In the genomic region with DNA sequence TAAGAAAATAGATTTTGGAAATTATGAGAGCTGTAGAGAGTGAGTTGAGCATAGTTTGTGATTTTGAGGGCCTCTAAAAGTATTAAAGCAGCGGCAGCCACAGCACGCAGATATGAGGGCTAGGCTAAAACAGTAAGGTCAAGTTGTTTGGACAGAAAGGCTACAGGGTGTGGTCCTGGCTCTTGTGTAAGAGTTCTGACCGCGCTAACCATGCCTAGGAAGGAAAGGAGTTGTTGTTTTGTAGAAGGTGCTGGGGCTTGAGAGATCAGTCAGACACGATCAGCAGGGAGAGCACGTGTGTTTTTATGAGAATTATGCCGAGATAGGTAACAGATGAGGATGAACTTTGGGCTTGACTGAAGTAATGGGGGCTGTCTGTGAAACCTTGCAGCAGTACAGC, we compare ENCODE assay signal across 2 cellular contexts. TPM values are rescaled to one million over a fixed set of nuclear protein-coding genes. Genes with fewer than 3 reads are reported as not detected.
"Had no signal": no experiment of that assay in that cellular context is flagged by ENCODE, and none has a peak within 500 bp of the region (broad histone marks: within the 10 kb centered on the region; RNA-seq: fewer than 3 reads in every experiment).

No MANE protein-coding gene starts in this region.

RNA-seq across cellular contexts. Expression of a gene that starts 29.3 kb away (rescaled TPM):
- total RNA-seq: ascending aorta had no signal

RNA-seq across cellular contexts. Expression of a gene that starts 42.6 kb away (rescaled TPM):
- total RNA-seq: ascending aorta, SJCRH30 had no signal
